Comparison of ENCODE assay signal across 8 cellular contexts in genomic region chr12:15772405-15773018, GRCh38. TPM values are rescaled to one million over a fixed set of nuclear protein-coding genes. Genes with fewer than 3 reads are reported as not detected.
A peak's percentile ranks its signal among the peaks of the same experiment; 100 is the strongest.
DNase-seq lines count a peak whose midpoint lies in the region; ATAC-seq, FAIRE-seq and TF ChIP-seq lines count a peak whose summit lies in the region.

No MANE protein-coding gene starts in this region.

- peaks cover 2% of the 10 kb centered on the region for H4K20me1 ChIP-seq in endothelial cell of umbilical vein (replicated peaks; ENCODE audit: control insufficient read depth, extremely low read depth, insufficient read depth, low read length)

- TF ChIP-seq POLR2A in endothelial cell of umbilical vein (IDR thresholded peaks at IDR 0.05; ENCODE audit: low read depth, low read length), result no peak
- no peak for TF ChIP-seq POLR2A in gastrocnemius medialis (IDR thresholded peaks at IDR 0.05)

- no peaks in the 10 kb centered on the region for H3K9me3 ChIP-seq in endothelial cell of umbilical vein (replicated peaks; ENCODE audit: control insufficient read depth, insufficient read depth, low read length)
- H3K9me3 ChIP-seq in gastrocnemius medialis, result no peaks in the 10 kb centered on the region

- H3K9me1 ChIP-seq in endothelial cell of umbilical vein (replicated peaks; ENCODE audit: control insufficient read depth, extremely low read depth, insufficient read depth, low read length), result no peaks in the 10 kb centered on the region

- no TSS peak for BruUV-seq in endothelial cell of umbilical vein (replicated peaks; lab: Mats Ljungman, UMichigan)

- H3K4me2 ChIP-seq in endothelial cell of umbilical vein (ENCODE audit: insufficient read depth, low read length), result no peak overlapping the region

- in situ Hi-C loops in gastrocnemius medialis (cut with MboI; ENCODE audit: low sequenced_read_pairs in 4 of 4), result no loop called here

- peak in 1 of 2 donors; percentile 41 for ATAC-seq in gastrocnemius medialis
- no peak for ATAC-seq in HG03469 (IDR thresholded peaks at IDR 0.05; ENCODE audit: unreplicated experiment)

- intact Hi-C loops in endothelial cell of umbilical vein (cut with micrococcal nuclease), result loop anchor here (1.0 to 2.0 kb wide), 2 partner anchors 82 to 182 kb away; no protein-coding TSS in a partner anchor
- intact Hi-C loops in gastrocnemius medialis (cut with DNase I; ENCODE audit: low total_unique reads), result loop anchor here (5.0 kb wide), 2 partner anchors 80 to 180 kb away; no protein-coding TSS in a partner anchor

- TF ChIP-seq CTCF in endothelial cell of umbilical vein (IDR thresholded peaks at IDR 0.05; ENCODE audit: extremely low read depth in 1 of 2, insufficient read depth in 1 of 2, low read depth in 1 of 2, low read length in 2 of 2) (peak; percentile 22 to 44), gastrocnemius medialis (IDR thresholded peaks at IDR 0.05 in 4 of 5, conservative IDR thresholded peaks at IDR 0.05 in 1 of 5) (peak in 4 of 5 experiments; percentile 5 to 52 (median 32))

- H3K36me3 ChIP-seq in endothelial cell of umbilical vein (ENCODE audit: control insufficient read depth in 2 of 2, extremely low read depth in 1 of 2, insufficient read depth in 2 of 2, low read length in 2 of 2) (no peaks in the 10 kb centered on the region), gastrocnemius medialis (no peaks in the 10 kb centered on the region)

- H3K27ac ChIP-seq in endothelial cell of umbilical vein (ENCODE audit: insufficient read depth, low read depth, low read length) (no peak overlapping the region), gastrocnemius medialis (peak overlapping the region in 1 of 4 donors; percentile 3)

- no peak overlapping the region for H3K9ac ChIP-seq in endothelial cell of umbilical vein (replicated peaks; ENCODE audit: extremely low read depth, insufficient read depth, low read length)

- CTCF ChIA-PET in endothelial cell of umbilical vein (lab: Charles Lee), result interaction anchor here (0.8 to 2.8 kb wide), 18 partner anchors 16 to 241 kb away, joined by 3 to 13 read pairs (median 4); partner anchors contain the start of gene EPS8

- POLR2A ChIA-PET in endothelial cell of umbilical vein (lab: Charles Lee), result no interaction called here

- no peak for FAIRE-seq in endothelial cell of umbilical vein (lab: Jason Lieb, UNC)

- H2AFZ ChIP-seq in endothelial cell of umbilical vein (ENCODE audit: low read depth, low read length), result no peak overlapping the region

- H3K4me3 ChIP-seq in endothelial cell of umbilical vein (replicated peaks in 1 of 3; ENCODE audit: insufficient read depth in 1 of 3, low read depth in 1 of 3, low read length in 3 of 3), result no peak overlapping the region
- H3K4me3 ChIP-seq in gastrocnemius medialis, result no peak overlapping the region

- dilution Hi-C loops in endothelial cell of umbilical vein (cut with MboI; ENCODE audit: extremely low pct_ligation_motif_present, low sequenced_read_pairs), result no loop called here

- H3K4me1 ChIP-seq in endothelial cell of umbilical vein (ENCODE audit: control insufficient read depth, extremely low read depth, insufficient read depth, low read length) (no peaks in the 10 kb centered on the region), gastrocnemius medialis (peaks cover 0 to 7% of the 10 kb centered on the region in 2 donors)

- H3K27me3 ChIP-seq in endothelial cell of umbilical vein (ENCODE audit: control insufficient read depth in 2 of 2, insufficient read depth in 2 of 2, low read length in 2 of 2), result no peaks in the 10 kb centered on the region
- H3K27me3 ChIP-seq in gastrocnemius medialis, result no peaks in the 10 kb centered on the region

- no peaks in the 10 kb centered on the region for H3K79me2 ChIP-seq in endothelial cell of umbilical vein (ENCODE audit: control insufficient read depth, insufficient read depth, low read length)

- DNase-seq in NCI-H2171 treated with DMSO at 0.1 percent for 48 hours (lab: John Stamatoyannopoulos, UW) (peak; percentile 2), NCI-H2171 (lab: John Stamatoyannopoulos, UW) (no peak), NCI-H526 treated with DMSO at 0.1 percent for 48 hours (lab: John Stamatoyannopoulos, UW) (peak; percentile 30), endothelial cell of umbilical vein (ENCODE audit: low read depth, low spot score) (peak; percentile 29), gastrocnemius medialis (no peak), ureter (ENCODE audit: low spot score) (no peak)
- DNase-seq in activated CD4-positive, alpha-beta T cell treated with anti-CD3 and anti-CD28 coated beads, Interleukin-2, amount 50 U/mL, for 4 hours, result no peak

TF ChIP-seq in endothelial cell of umbilical vein, 7 proteins besides CTCF, POLR2A, EP300 and RAD21:
- no peak for TF ChIP-seq JUN (IDR thresholded peaks at IDR 0.05; ENCODE audit: borderline replicate concordance, insufficient read depth, insufficient read length, low read depth)
- TF ChIP-seq POLR2AphosphoS5 (IDR thresholded peaks at IDR 0.05; ENCODE audit: insufficient read depth, low read depth, low read length), result no peak
- TF ChIP-seq EZH2 (IDR thresholded peaks at IDR 0.05; ENCODE audit: borderline replicate concordance, low read depth, low read length, severe bottlenecking), result no peak
- no peak for TF ChIP-seq MAX (IDR thresholded peaks at IDR 0.05; ENCODE audit: insufficient read depth, insufficient read length)
- TF ChIP-seq FOS (IDR thresholded peaks at IDR 0.05; ENCODE audit: borderline replicate concordance, insufficient read depth, low read length), result no peak
- TF ChIP-seq GATA2 (IDR thresholded peaks at IDR 0.05; ENCODE audit: insufficient read depth, insufficient read length, low read depth, low read length), result no peak
- no peak for TF ChIP-seq MYC (IDR thresholded peaks at IDR 0.05; ENCODE audit: low read depth, low read length)
TF ChIP-seq in endothelial cell of umbilical vein: peak in this region for 0.

RNA-seq across cellular contexts. Expression of gene EPS8, which starts 16.7 kb away (rescaled TPM):
- total RNA-seq in endothelial cell of umbilical vein, result 11.9 and 12.1 TPM in 2 replicates
- polyA plus RNA-seq in endothelial cell of umbilical vein, result 7.2 and 8.4 TPM in 2 replicates
- polyA plus RNA-seq in endothelial cell of umbilical vein (2011; cell fraction: cytosol; rRNA removed), result 9.5 and 11.7 TPM in 2 replicates
- 13.6 and 15.7 TPM in 2 replicates for polyA plus RNA-seq in endothelial cell of umbilical vein (2011; cell fraction: nucleus; rRNA removed)
- 13.2 and 17.3 TPM in 2 replicates for polyA plus RNA-seq in endothelial cell of umbilical vein (2012)
- polyA minus RNA-seq in endothelial cell of umbilical vein, result 9.1 and 22.2 TPM in 2 replicates
- polyA minus RNA-seq in endothelial cell of umbilical vein (2011; cell fraction: cytosol; rRNA and poly(A)+ RNA removed), result 3.0 TPM
- polyA minus RNA-seq in endothelial cell of umbilical vein (2011; cell fraction: nucleus; rRNA and poly(A)+ RNA removed), result 25.4 and 26.6 TPM in 2 replicates
- 10 to 100 TPM; 26.8 to 48.4 (median 32.0) TPM for total RNA-seq in gastrocnemius medialis
- total RNA-seq in ureter, result 155 TPM

Comparison
In these comparisons a context has a peak if more than half of its experiments do, and no peak if none do; other contexts are left out.
1. DNase-seq: peak in NCI-H2171 treated with DMSO at 0.1 percent for 48 hours (single experiment), NCI-H526 treated with DMSO at 0.1 percent for 48 hours (single experiment) and endothelial cell of umbilical vein (single experiment); none in NCI-H2171 (single experiment), gastrocnemius medialis (0 of 2), ureter (single experiment) and activated CD4-positive, alpha-beta T cell treated with anti-CD3 and anti-CD28 coated beads, Interleukin-2, amount 50 U/mL, for 4 hours (0 of 2).